ENCODE assay signal across 19 cellular contexts in genomic region chr7:143477501-143478150, GRCh38. TPM values are rescaled to one million over a fixed set of nuclear protein-coding genes. Genes with fewer than 3 reads are reported as not detected.
"Had no signal": no experiment of that assay in that cellular context is flagged by ENCODE, and none has a peak within 500 bp of the region (broad histone marks: within the 10 kb centered on the region; RNA-seq: fewer than 3 reads in every experiment).

A gene with protein sequence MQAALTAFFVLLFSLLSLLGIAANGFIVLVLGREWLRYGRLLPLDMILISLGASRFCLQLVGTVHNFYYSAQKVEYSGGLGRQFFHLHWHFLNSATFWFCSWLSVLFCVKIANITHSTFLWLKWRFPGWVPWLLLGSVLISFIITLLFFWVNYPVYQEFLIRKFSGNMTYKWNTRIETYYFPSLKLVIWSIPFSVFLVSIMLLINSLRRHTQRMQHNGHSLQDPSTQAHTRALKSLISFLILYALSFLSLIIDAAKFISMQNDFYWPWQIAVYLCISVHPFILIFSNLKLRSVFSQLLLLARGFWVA (plus strand): TSS chr7:143477873. CDS start chr7:143477873, 0 bp downstream.

- H3K4me2 ChIP-seq: hepatocyte had no signal

- DNase-seq: activated CD4-positive, alpha-beta T cell treated with anti-CD3 and anti-CD28 coated beads for 1 hour; activated CD4-positive, alpha-beta T cell treated with anti-CD3 and anti-CD28 coated beads, Interleukin-2, amount 50 U/mL, for 48 hours; activated naive CD4-positive, alpha-beta T cell treated with Interleukin-2 at 50 U/mL for 16 hours; kidney; mesenchymal stem cell; psoas muscle; right lobe of liver; stimulated activated CD4-positive, alpha-beta T cell treated with anti-CD3 and anti-CD28 coated beads, Interleukin-1b, Interleukin-23, amount 100 ng/mL, for 48 hours; T-cell; thyroid gland had no signal

- H3K36me3 ChIP-seq: right lobe of liver, thyroid gland had no signal

- ATAC-seq: activated T-helper 17 cell treated with anti-CD3 and anti-CD28 coated beads, Interleukin-2, amount 50 U/mL, for 72 hours; psoas muscle; right lobe of liver; T-cell had no signal

- H3K4me3 ChIP-seq: hepatocyte, psoas muscle, right lobe of liver, thyroid gland had no signal

- H3K27me3 Mint-ChIP-seq: activated T-helper 17 cell treated with anti-CD3 and anti-CD28 coated beads, Interleukin-2, amount 50 U/mL, for 72 hours; T-cell had no signal

- H3K36me3 Mint-ChIP-seq: T-cell had no signal

- H2AFZ ChIP-seq: hepatocyte had no signal

- H3K4me1 Mint-ChIP-seq: nephron had no signal

- H3K27me3 ChIP-seq: hepatocyte, right lobe of liver, thyroid gland had no signal

- H3K4me1 ChIP-seq: psoas muscle, right lobe of liver, thyroid gland had no signal

- H3K4me3 Mint-ChIP-seq: activated T-helper 17 cell treated with anti-CD3 and anti-CD28 coated beads, Interleukin-2, amount 50 U/mL, for 72 hours; nephron; T-cell had no signal

- H3K9me3 Mint-ChIP-seq: activated T-helper 17 cell treated with anti-CD3 and anti-CD28 coated beads, Interleukin-2, amount 50 U/mL, for 72 hours had no signal

- H3K9me3 ChIP-seq: right lobe of liver, thyroid gland had no signal

- H3K27ac Mint-ChIP-seq: activated T-helper 17 cell treated with anti-CD3 and anti-CD28 coated beads, Interleukin-2, amount 50 U/mL, for 72 hours; nephron; T-cell had no signal

- H3K27ac ChIP-seq: hepatocyte, psoas muscle, right lobe of liver, thyroid gland had no signal

- H3K79me2 ChIP-seq: hepatocyte had no signal

RNA-seq across cellular contexts. Expression of the gene that starts here (rescaled TPM):
- total RNA-seq: activated T-helper 17 cell treated with anti-CD3 and anti-CD28 coated beads, Interleukin-2, amount 50 U/mL, for 72 hours; astrocyte; chondrocyte; dermis microvascular lymphatic vessel endothelial cell; epithelial cell of proximal tubule; hepatocyte; kidney; omental fat pad; psoas muscle; right lobe of liver; thyroid gland had no signal
- polyA plus RNA-seq: hepatocyte, liver, psoas muscle had no signal
